ENCODE assay signal across 11 cellular contexts in the genomic region with DNA sequence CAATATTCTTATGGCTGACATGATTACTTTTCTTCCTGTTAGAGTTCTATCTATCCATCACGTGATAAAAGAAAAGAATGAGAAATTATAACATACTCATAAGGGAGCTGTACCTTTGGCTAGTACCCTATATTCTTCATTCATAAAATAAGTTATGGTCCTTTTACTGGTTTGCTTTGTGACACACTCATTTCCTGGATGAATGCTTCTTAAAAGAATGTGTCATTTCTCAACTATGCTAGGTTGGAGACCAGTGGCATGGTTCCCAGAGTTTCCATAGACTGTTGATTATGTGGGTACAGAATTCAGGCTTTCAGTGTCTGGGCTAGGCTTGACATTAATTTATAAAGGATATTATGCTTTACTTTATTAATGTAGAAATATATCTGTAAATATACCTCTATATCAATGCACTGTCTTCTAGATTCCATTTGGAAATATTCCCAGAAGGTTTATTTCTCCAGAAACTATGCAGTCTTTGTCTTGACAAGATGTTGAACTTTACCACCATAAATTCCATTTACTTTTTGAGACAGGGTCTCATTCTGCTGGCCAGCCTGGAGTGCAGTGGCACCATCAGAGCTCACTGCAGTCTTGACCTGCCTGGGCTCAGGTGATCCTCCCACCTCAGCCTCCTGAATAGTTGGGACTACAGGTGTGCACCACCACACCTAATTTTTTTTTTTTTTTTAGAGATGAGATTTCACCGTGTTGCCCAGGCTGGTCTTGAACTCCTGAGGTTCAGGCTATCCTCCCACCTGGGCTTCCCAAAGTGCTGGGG. TPM values are rescaled to one million over a fixed set of nuclear protein-coding genes. Genes with fewer than 3 reads are reported as not detected.
DNase-seq lines count a peak whose midpoint lies in the region; ATAC-seq and TF ChIP-seq lines count a peak whose summit lies in the region.
"Had no signal": no experiment of that assay in that cellular context is flagged by ENCODE, and none has a peak within 500 bp of the region (broad histone marks: within the 10 kb centered on the region; RNA-seq: fewer than 3 reads in every experiment).

No MANE protein-coding gene starts in this region.

- H3K4me2 ChIP-seq in PC-3 (ENCODE audit: low read length), result peak overlapping the region; percentile 50; the same call in 1 of the 2 replicates

- no peak overlapping the region for H3K4me3 ChIP-seq in PC-3 (ENCODE audit: low read length)
- H3K4me3 ChIP-seq: Peyer's patch had no signal

- peaks cover 41% of the 10 kb centered on the region for H3K4me1 ChIP-seq in PC-3 (ENCODE audit: insufficient read depth, low read length)
- H3K4me1 ChIP-seq: Peyer's patch had no signal

- no TSS peak for BruUV-seq in Calu3 (replicated peaks; lab: Mats Ljungman, UMichigan)
- BruUV-seq in PC-3 (replicated peaks; lab: Mats Ljungman, UMichigan), result no TSS peak

- no peaks in the 10 kb centered on the region for H4K20me1 ChIP-seq in PC-3 (ENCODE audit: low read length)

- no peaks in the 10 kb centered on the region for H3K9me3 ChIP-seq in PC-3 (ENCODE audit: low read length)
- H3K9me3 ChIP-seq: Peyer's patch had no signal

- no peaks in the 10 kb centered on the region for H3K9me3 Mint-ChIP-seq in Calu3 (ENCODE audit: low read depth, unreplicated experiment)
- no peaks in the 10 kb centered on the region for H3K9me3 Mint-ChIP-seq in activated T-cell treated with anti-CD3 and anti-CD28 coated beads, Interleukin-2, amount 50 U/mL, for 24 hours
- H3K9me3 Mint-ChIP-seq in activated T-cell treated with anti-CD3 and anti-CD28 coated beads, Interleukin-2, amount 50 U/mL, for 72 hours, result no peaks in the 10 kb centered on the region
- H3K9me3 Mint-ChIP-seq: activated CD4-positive, alpha-beta T cell treated with anti-CD3 and anti-CD28 coated beads, Interleukin-2, amount 10 ng/mL, durations not matched to agents 7 days and 5 days had no signal

- H3K4me3 Mint-ChIP-seq in Calu3 (ENCODE audit: low read depth, unreplicated experiment), result no peak overlapping the region
- no peak overlapping the region for H3K4me3 Mint-ChIP-seq in activated T-cell treated with anti-CD3 and anti-CD28 coated beads, Interleukin-2, amount 50 U/mL, for 24 hours
- H3K4me3 Mint-ChIP-seq in activated T-cell treated with anti-CD3 and anti-CD28 coated beads, Interleukin-2, amount 50 U/mL, for 72 hours, result no peak overlapping the region
- H3K4me3 Mint-ChIP-seq: activated CD4-positive, alpha-beta T cell treated with anti-CD3 and anti-CD28 coated beads, Interleukin-2, amount 10 ng/mL, durations not matched to agents 7 days and 5 days had no signal

- H3K36me3 ChIP-seq in PC-3 (ENCODE audit: low read depth, low read length), result peaks cover 5% of the 10 kb centered on the region; the same call in 1 of the 2 replicates
- H3K36me3 ChIP-seq: Peyer's patch had no signal

- H2AFZ ChIP-seq in PC-3 (ENCODE audit: low read length), result no peak overlapping the region

- peak; percentile 90 for ATAC-seq in PC-3
- peak; percentile 63 for ATAC-seq in esophagus mucosa
- no peak for ATAC-seq in activated T-cell treated with anti-CD3 and anti-CD28 coated beads, Interleukin-2, amount 50 U/mL, for 72 hours (replicated peaks in 1 of 2)

- CTCF ChIA-PET in Calu3 (lab: Charles Lee), result no interaction called here
- CTCF ChIA-PET in PC-3 (lab: Charles Lee), result interaction anchor here (0.6 kb wide), 1 partner anchor 141 kb away, joined by 4 read pairs; no protein-coding TSS in a partner anchor

- no peak for TF ChIP-seq POLR2A in erythroblast (IDR thresholded peaks at IDR 0.05; ENCODE audit: low read length)

- H3F3A ChIP-seq in PC-3 (ENCODE audit: low read length, unreplicated experiment), result peaks cover 3% of the 10 kb centered on the region

- peaks cover 14% of the 10 kb centered on the region for H3K36me3 Mint-ChIP-seq in Calu3 (ENCODE audit: insufficient read depth, unreplicated experiment)
- no peaks in the 10 kb centered on the region for H3K36me3 Mint-ChIP-seq in activated T-cell treated with anti-CD3 and anti-CD28 coated beads, Interleukin-2, amount 50 U/mL, for 24 hours (ENCODE audit: low read depth)
- no peaks in the 10 kb centered on the region for H3K36me3 Mint-ChIP-seq in activated T-cell treated with anti-CD3 and anti-CD28 coated beads, Interleukin-2, amount 50 U/mL, for 72 hours (ENCODE audit: insufficient read depth in 2 of 2)

- no peaks in the 10 kb centered on the region for H3K9me2 ChIP-seq in PC-3 (replicated peaks; ENCODE audit: low read length)

- H3K4me1 Mint-ChIP-seq in Calu3 (ENCODE audit: low read depth, unreplicated experiment), result peaks cover 10% of the 10 kb centered on the region
- H3K4me1 Mint-ChIP-seq in activated T-cell treated with anti-CD3 and anti-CD28 coated beads, Interleukin-2, amount 50 U/mL, for 24 hours (ENCODE audit: low read depth), result no peaks in the 10 kb centered on the region
- no peaks in the 10 kb centered on the region for H3K4me1 Mint-ChIP-seq in activated T-cell treated with anti-CD3 and anti-CD28 coated beads, Interleukin-2, amount 50 U/mL, for 72 hours (ENCODE audit: low read depth)
- H3K4me1 Mint-ChIP-seq: activated CD4-positive, alpha-beta T cell treated with anti-CD3 and anti-CD28 coated beads, Interleukin-2, amount 10 ng/mL, durations not matched to agents 7 days and 5 days had no signal

- TF ChIP-seq CTCF in Calu3 (IDR thresholded peaks at IDR 0.05; ENCODE audit: unreplicated experiment) (no peak), PC-3 (conservative IDR thresholded peaks at IDR 0.05; ENCODE audit: low read depth, low read length) (no peak)

- H3K79me2 ChIP-seq in PC-3 (ENCODE audit: low read length), result no peaks in the 10 kb centered on the region

- H3K9ac ChIP-seq in PC-3 (ENCODE audit: low read length), result peak overlapping the region; percentile 24

- DNase-seq in Calu3 (peak; percentile 37), PC-3 (peak; percentile 94), pons (ENCODE audit: low spot score) (peak; percentile 46), erythroblast (lab: John Stamatoyannopoulos, UW) (no peak), ecto neural progenitor cell (ENCODE audit: low spot score) (no peak)
- no peak for DNase-seq in activated T-cell treated with anti-CD3 and anti-CD28 coated beads, Interleukin-2, amount 50 U/mL, for 24 hours
- no peak for DNase-seq in activated T-cell treated with anti-CD3 and anti-CD28 coated beads, Interleukin-2, amount 50 U/mL, for 72 hours
- DNase-seq: activated CD4-positive, alpha-beta T cell treated with anti-CD3 and anti-CD28 coated beads, Interleukin-2, amount 10 ng/mL, durations not matched to agents 7 days and 5 days; GF-D8; Peyer's patch had no signal

- no peaks in the 10 kb centered on the region for H3K27me3 Mint-ChIP-seq in Calu3 (ENCODE audit: unreplicated experiment)
- no peaks in the 10 kb centered on the region for H3K27me3 Mint-ChIP-seq in activated T-cell treated with anti-CD3 and anti-CD28 coated beads, Interleukin-2, amount 50 U/mL, for 24 hours
- H3K27me3 Mint-ChIP-seq in activated T-cell treated with anti-CD3 and anti-CD28 coated beads, Interleukin-2, amount 50 U/mL, for 72 hours (ENCODE audit: low read depth), result no peaks in the 10 kb centered on the region
- H3K27me3 Mint-ChIP-seq: activated CD4-positive, alpha-beta T cell treated with anti-CD3 and anti-CD28 coated beads, Interleukin-2, amount 10 ng/mL, durations not matched to agents 7 days and 5 days had no signal

- peak overlapping the region; percentile 86 for H3K27ac Mint-ChIP-seq in Calu3 (ENCODE audit: unreplicated experiment)
- H3K27ac Mint-ChIP-seq in activated T-cell treated with anti-CD3 and anti-CD28 coated beads, Interleukin-2, amount 50 U/mL, for 24 hours, result no peak overlapping the region
- no peak overlapping the region for H3K27ac Mint-ChIP-seq in activated T-cell treated with anti-CD3 and anti-CD28 coated beads, Interleukin-2, amount 50 U/mL, for 72 hours
- H3K27ac Mint-ChIP-seq: activated CD4-positive, alpha-beta T cell treated with anti-CD3 and anti-CD28 coated beads, Interleukin-2, amount 10 ng/mL, durations not matched to agents 7 days and 5 days had no signal

- intact Hi-C loops in Calu3 (cut with micrococcal nuclease; ENCODE audit: unreplicated experiment) (loop anchor here (1.0 to 10.0 kb wide), 3 partner anchors 8 to 114 kb away; no protein-coding TSS in a partner anchor), PC-3 (cut with micrococcal nuclease) (loop anchor here (1.0 to 5.0 kb wide), 4 partner anchors 15 to 140 kb away; a partner anchor contains a TSS)

- H3K27me3 ChIP-seq in PC-3 (ENCODE audit: low read length), result no peaks in the 10 kb centered on the region
- H3K27me3 ChIP-seq: Peyer's patch had no signal

- POLR2A ChIA-PET in PC-3 (lab: Charles Lee; ENCODE audit: unreplicated experiment), result no interaction called here

- H3K27ac ChIP-seq in PC-3 (ENCODE audit: low read length), result peak overlapping the region; percentile 88
- H3K27ac ChIP-seq: Peyer's patch had no signal

RNA-seq across cellular contexts. Expression of a gene that starts 23.8 kb away (rescaled TPM):
- 4.9 and 5.4 TPM in 2 replicates for total RNA-seq in Calu3 (2022)
- 6.9 and 7.5 TPM in 2 replicates for total RNA-seq in PC-3 (2014; rRNA removed)
- 3.9 TPM for total RNA-seq in esophagus mucosa
- total RNA-seq in activated T-cell treated with anti-CD3 and anti-CD28 coated beads, Interleukin-2, amount 50 U/mL, for 72 hours, result 10 to 100 TPM in 1 of 2 donors, 1 to 10 TPM in 1; 8.5 to 10.3 TPM

Comparison
In these comparisons a context has a peak if more than half of its experiments do, and no peak if none do; other contexts are left out.
1. DNase-seq: peak in Calu3 (single experiment), PC-3 (single experiment) and pons (single experiment); none in activated T-cell treated with anti-CD3 and anti-CD28 coated beads, Interleukin-2, amount 50 U/mL, for 24 hours (single experiment), erythroblast (0 of 2), activated T-cell treated with anti-CD3 and anti-CD28 coated beads, Interleukin-2, amount 50 U/mL, for 72 hours (0 of 2) and ecto neural progenitor cell (single experiment).
2. ATAC-seq: peak in PC-3 (single experiment) and esophagus mucosa (single experiment); none in activated T-cell treated with anti-CD3 and anti-CD28 coated beads, Interleukin-2, amount 50 U/mL, for 72 hours (0 of 2).